In genomic region chr1:184820218-184820720, GRCh38 we compare ENCODE assay signal across 13 cellular contexts.
DNase-seq lines count a peak whose midpoint lies in the region; ATAC-seq and TF ChIP-seq lines count a peak whose summit lies in the region.
"Had no signal": no experiment of that assay in that cellular context is flagged by ENCODE, and none has a peak within 500 bp of the region (broad histone marks: within the 10 kb centered on the region; RNA-seq: fewer than 3 reads in every experiment).

No MANE protein-coding gene starts in this region.

- H3K27ac ChIP-seq in BLaER1 (no peak overlapping the region), HEK293 (ENCODE audit: extremely low read depth, low read depth, low read length) (no peak overlapping the region), esophagus squamous epithelium (peak overlapping the region in 3 of 4 donors; percentile 42 to 76 (median 75)), psoas muscle (peak overlapping the region; percentile 5)
- H3K27ac ChIP-seq: GM23248, HL-60 had no signal

- H3K36me3 ChIP-seq in BLaER1 (no peaks in the 10 kb centered on the region), HEK293 (ENCODE audit: control insufficient read depth in 2 of 2, insufficient read depth in 1 of 2, low read length in 2 of 2) (no peaks in the 10 kb centered on the region), esophagus squamous epithelium (peaks cover 11 to 68% (median 11%) of the 10 kb centered on the region in 3 donors), psoas muscle (ENCODE audit: insufficient read depth in 1 of 2, low read depth in 1 of 2) (peaks cover 0 to 54% of the 10 kb centered on the region in 2 donors)
- H3K36me3 ChIP-seq: BE2C had no signal

- H3K9ac ChIP-seq in BLaER1 = no peak overlapping the region
- H3K9ac ChIP-seq: GM23248 had no signal

- POLR2A ChIA-PET in HEK293 (lab: Yijun Ruan, JAX) = no interaction called here

- no peak for DNase-seq in esophagus squamous epithelium (lab: John Stamatoyannopoulos, UW)
- DNase-seq in psoas muscle = no peak
- DNase-seq in superior temporal gyrus (ENCODE audit: extremely low spot score) = no peak
- no peak for DNase-seq in SHP77 (lab: John Stamatoyannopoulos, UW)
- no peak for DNase-seq in NOMO-1 treated with dmso at 0.1 percent for 144 hours (lab: John Stamatoyannopoulos, UW; ENCODE audit: unreplicated experiment)
- DNase-seq: BE2C, DMS79 treated with DMSO at 0.1 percent for 48 hours, EL, GM23248 had no signal

- WGBS in esophagus squamous epithelium, 2 donors = 85 to 91% methylated on average over 6 of the region's 6 CpGs
- 73 to 78% (median 76%) methylated on average over 6 of the region's 6 CpGs for WGBS in psoas muscle, 3 donors

- peak overlapping the region; percentile 49 for H3K4me2 ChIP-seq in BLaER1

- peaks cover 19% of the 10 kb centered on the region for H3K4me1 ChIP-seq in BLaER1
- peaks cover 7% of the 10 kb centered on the region; the same call in 1 of the 2 replicates for H3K4me1 ChIP-seq in HEK293 (ENCODE audit: control insufficient read depth, insufficient read depth, low read length)
- H3K4me1 ChIP-seq in esophagus squamous epithelium = peaks cover 0 to 49% (median 28%) of the 10 kb centered on the region in 3 donors
- peaks cover 34% of the 10 kb centered on the region for H3K4me1 ChIP-seq in psoas muscle
- H3K4me1 ChIP-seq: BE2C had no signal

- TF ChIP-seq CTCF in HEK293 (tag by site-specific recombination; IDR thresholded peaks at IDR 0.05) (no peak), esophagus squamous epithelium (IDR thresholded peaks at IDR 0.05) (no peak), psoas muscle (IDR thresholded peaks at IDR 0.05) (no peak)

- no peak for TF ChIP-seq POLR2A in esophagus squamous epithelium (IDR thresholded peaks at IDR 0.05)

- intact Hi-C loops in esophagus squamous epithelium (cut with DNase I) = no loop called here
- intact Hi-C loops in psoas muscle (cut with DNase I) = no loop called here

- H3K4me3 ChIP-seq in BLaER1 (no peak overlapping the region), HEK293 (ENCODE audit: low read depth, low read length) (no peak overlapping the region), esophagus squamous epithelium (no peak overlapping the region), psoas muscle (no peak overlapping the region)
- H3K4me3 ChIP-seq: GM23248 had no signal

- no peaks in the 10 kb centered on the region for H4K20me1 ChIP-seq in BLaER1

- CTCF ChIA-PET in HEK293 (lab: Yijun Ruan, JAX) = interaction anchor here (0.7 kb wide), 1 partner anchor 161 kb away, joined by 4 read pairs; no protein-coding TSS in a partner anchor

- ATAC-seq in psoas muscle = no peak
- ATAC-seq: HCT116 had no signal

- H3K9me3 ChIP-seq in BLaER1 = no peaks in the 10 kb centered on the region
- no peaks in the 10 kb centered on the region for H3K9me3 ChIP-seq in HEK293 (ENCODE audit: control insufficient read depth, insufficient read depth, low read depth, low read length)
- no peaks in the 10 kb centered on the region for H3K9me3 ChIP-seq in esophagus squamous epithelium
- no peaks in the 10 kb centered on the region for H3K9me3 ChIP-seq in psoas muscle
- H3K9me3 ChIP-seq: BE2C had no signal

- H3K27me3 ChIP-seq in BLaER1 (no peaks in the 10 kb centered on the region), esophagus squamous epithelium (no peaks in the 10 kb centered on the region), psoas muscle (ENCODE audit: insufficient read depth in 3 of 3, low read length in 2 of 3) (no peaks in the 10 kb centered on the region)
- H3K27me3 ChIP-seq: BE2C had no signal

TF ChIP-seq in HEK293, 187 proteins besides CTCF, POLR2A, EP300 and RAD21:
- TF ChIP-seq ZFHX2 (tag by site-specific recombination; conservative IDR thresholded peaks at IDR 0.05) = peak; percentile 99
- TF ChIP-seq SETDB1 (IDR thresholded peaks at IDR 0.05; ENCODE audit: insufficient read length, low read length) = no peak
- TF ChIP-seq EGR2 (tag by site-specific recombination; IDR thresholded peaks at IDR 0.05; ENCODE audit: low read depth) = peak; percentile 99
- TF ChIP-seq MZF1 (tag by site-specific recombination; IDR thresholded peaks at IDR 0.05; ENCODE audit: borderline replicate concordance) = no peak
- TF ChIP-seq ZNF140 (tag by site-specific recombination; IDR thresholded peaks at IDR 0.05) = no peak
- no peak for TF ChIP-seq RBAK (tag by site-specific recombination; IDR thresholded peaks at IDR 0.05)
- TF ChIP-seq KLF7 (tag by site-specific recombination; IDR thresholded peaks at IDR 0.05; ENCODE audit: borderline replicate concordance) = no peak
- TF ChIP-seq HOXC10 (CRISPR knock-in tag; IDR thresholded peaks at IDR 0.05) = no peak

Comparison
In these comparisons a context has a peak if more than half of its experiments do, and no peak if none do; other contexts are left out.
1. H3K27ac ChIP-seq: peak in esophagus squamous epithelium (3 of 4) and psoas muscle (single experiment); none in BLaER1 (single experiment) and HEK293 (single experiment).